ENCODE assay signal across 8 cellular contexts in the genomic region with DNA sequence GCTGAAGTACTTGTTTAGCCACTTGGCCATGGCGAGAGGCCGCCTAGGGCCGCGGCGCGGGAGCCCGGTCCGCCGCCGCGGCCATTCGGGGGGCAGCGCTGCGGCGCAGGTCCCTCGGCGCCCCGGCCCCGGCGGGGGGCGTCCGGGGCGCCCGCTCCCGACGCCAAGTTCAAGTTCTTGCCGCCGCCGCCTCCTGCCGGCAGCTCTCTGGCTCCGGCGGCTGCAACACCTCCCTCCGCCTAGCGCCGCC. TPM values are rescaled to one million over a fixed set of nuclear protein-coding genes. Genes with fewer than 3 reads are reported as not detected.
DNase-seq lines count a peak whose midpoint lies in the region; ATAC-seq and TF ChIP-seq lines count a peak whose summit lies in the region.

No MANE protein-coding gene starts in this region.

- in situ Hi-C loops in brain microvascular endothelial cell (cut with HindIII; ENCODE audit: low pct_ligation_motif_present, low sequenced_read_pairs) = no loop called here

- peak overlapping the region; percentile 97 for H3K4me3 ChIP-seq in ACC112 (ENCODE audit: low read depth, low read length)
- H3K4me3 ChIP-seq in brain microvascular endothelial cell (ENCODE audit: low read depth, low read length) = peak overlapping the region; percentile 86

- H3K4me1 Mint-ChIP-seq in immature natural killer cell = peaks cover 27 to 30% of the 10 kb centered on the region in 2 donors

- DNase-seq in RWPE1 (ENCODE audit: low spot score) (no peak), brain microvascular endothelial cell (no peak), immature natural killer cell (peak in 1 of 3 donors; percentile 37), CD1c-positive myeloid dendritic cell (ENCODE audit: extremely low spot score) (no peak)
- peak; percentile 42 for DNase-seq in stimulated activated CD8-positive, alpha-beta memory T cell treated with anti-CD3 and anti-CD28 coated beads, Interleukin-4, amount 100 ng/mL, for 48 hours

- H3K36me3 Mint-ChIP-seq in immature natural killer cell = no peaks in the 10 kb centered on the region

- ATAC-seq in GM18502 (IDR thresholded peaks at IDR 0.05; ENCODE audit: poor library complexity, unreplicated experiment) (peak; percentile 36), HG03025 (IDR thresholded peaks at IDR 0.05; ENCODE audit: low FRiP score, unreplicated experiment) (peak; percentile 32)

- no peaks in the 10 kb centered on the region for H3K27me3 ChIP-seq in ACC112 (ENCODE audit: insufficient read depth, low read length)
- H3K27me3 ChIP-seq in brain microvascular endothelial cell (replicated peaks) = no peaks in the 10 kb centered on the region

- peaks cover 28% of the 10 kb centered on the region for H3K4me1 ChIP-seq in ACC112 (ENCODE audit: control insufficient read depth, insufficient read depth, low read length, unreplicated experiment)

- peak overlapping the region; percentile 43 to 71 (median 66) for H3K4me3 Mint-ChIP-seq in immature natural killer cell

- TF ChIP-seq CTCF in RWPE1 (conservative IDR thresholded peaks at IDR 0.05; ENCODE audit: low read depth) = peak; percentile 64
- TF ChIP-seq CTCF in brain microvascular endothelial cell (IDR thresholded peaks at IDR 0.05; ENCODE audit: low read depth, low read length, missing control alignments) = peak; percentile 59

- H2AFZ ChIP-seq in ACC112 (ENCODE audit: low read length, unreplicated experiment) = no peak overlapping the region

- H3K9me3 Mint-ChIP-seq in immature natural killer cell = no peaks in the 10 kb centered on the region

- peak overlapping the region; percentile 60; the same call in 1 of the 2 replicates for H3K27ac ChIP-seq in ACC112 (ENCODE audit: low read depth, low read length)
- peak overlapping the region; percentile 89 for H3K27ac ChIP-seq in RWPE1
- peak overlapping the region; percentile 70 for H3K27ac ChIP-seq in brain microvascular endothelial cell

- CTCF ChIA-PET in RWPE1 (lab: Yijun Ruan, JAX) = interaction anchor here (0.7 to 1.6 kb wide), 3 partner anchors 75 to 195 kb away, joined by 4 to 9 read pairs (median 4); no protein-coding TSS in a partner anchor

- H3K27ac Mint-ChIP-seq in immature natural killer cell = no peak overlapping the region

- H3K27me3 Mint-ChIP-seq in immature natural killer cell (ENCODE audit: low read depth in 3 of 3) = peaks cover 4 to 23% (median 15%) of the 10 kb centered on the region in 3 donors

- POLR2A ChIA-PET in RWPE1 (lab: Yijun Ruan, JAX; ENCODE audit: low non-redundant PET) = interaction anchor here (0.6 kb wide), 2 partner anchors 32 to 140 kb away, joined by 3 to 6 read pairs; no protein-coding TSS in a partner anchor

- H3K79me2 ChIP-seq in ACC112 (ENCODE audit: control insufficient read depth, insufficient read depth, low read length, unreplicated experiment) = peaks cover 54% of the 10 kb centered on the region

- H3K36me3 ChIP-seq in ACC112 (ENCODE audit: insufficient read depth, low read length) (no peaks in the 10 kb centered on the region), brain microvascular endothelial cell (replicated peaks) (no peaks in the 10 kb centered on the region)

RNA-seq across cellular contexts. Expression of a gene that starts 0.5 kb away (rescaled TPM):
- under 1 TPM; 0.39 to 0.70 (median 0.57) TPM for polyA plus RNA-seq in immature natural killer cell
